Comparison of ENCODE assay signal across 20 cellular contexts in genomic region chr5:118327389-118327788, GRCh38.
A peak's percentile ranks its signal among the peaks of the same experiment; 100 is the strongest.
DNase-seq lines count a peak whose midpoint lies in the region; ATAC-seq, FAIRE-seq and TF ChIP-seq lines count a peak whose summit lies in the region.
"Had no signal": no experiment of that assay in that cellular context is flagged by ENCODE, and none has a peak within 500 bp of the region (broad histone marks: within the 10 kb centered on the region; RNA-seq: fewer than 3 reads in every experiment).

No MANE protein-coding gene starts in this region.

- 91% methylated on average over 3 of the region's 3 CpGs for WGBS in lung, 2 donors

- no peak for FAIRE-seq in bronchial epithelial cell (lab: Jason Lieb, UNC)
- FAIRE-seq: GM12891, GM18507, H1 had no signal

- H3K4me3 ChIP-seq in bronchial epithelial cell (ENCODE audit: low read depth, low read length) (no peak overlapping the region), lung (no peak overlapping the region), upper lobe of right lung (no peak overlapping the region)
- H3K4me3 ChIP-seq: GM23248 had no signal

- CTCF ChIA-PET in activated naive CD4-positive, alpha-beta T cell treated with anti-CD3 and anti-CD28 coated beads, Interleukin-2, amount 10 ng/mL, durations not matched to agents 7 days and 5 days (lab: Charles Lee): no interaction called here

- H3K4me1 ChIP-seq in lung (ENCODE audit: control insufficient read depth in 2 of 2, insufficient read depth in 2 of 2, low read length in 2 of 2): no peaks in the 10 kb centered on the region
- no peaks in the 10 kb centered on the region for H3K4me1 ChIP-seq in upper lobe of right lung

- H3K36me3 ChIP-seq in bronchial epithelial cell (ENCODE audit: control insufficient read depth, insufficient read depth, low read length) (no peaks in the 10 kb centered on the region), lung (ENCODE audit: control insufficient read depth in 2 of 2, insufficient read depth in 2 of 2, low read length in 2 of 2) (no peaks in the 10 kb centered on the region), upper lobe of right lung (no peaks in the 10 kb centered on the region)

- H3K36me3 Mint-ChIP-seq in activated naive CD4-positive, alpha-beta T cell treated with anti-CD3 and anti-CD28 coated beads, Interleukin-2, amount 10 ng/mL, durations not matched to agents 7 days and 5 days: no peaks in the 10 kb centered on the region
- H3K36me3 Mint-ChIP-seq: CD4-positive, alpha-beta memory T cell had no signal

- no peaks in the 10 kb centered on the region for H3K27me3 Mint-ChIP-seq in activated naive CD4-positive, alpha-beta T cell treated with anti-CD3 and anti-CD28 coated beads, Interleukin-2, amount 10 ng/mL, durations not matched to agents 7 days and 5 days

- peak; percentile 4 for DNase-seq in NCI-H460 (ENCODE audit: extremely low read depth, low read depth)
- peak; percentile 3 for DNase-seq in bronchial epithelial cell (ENCODE audit: low read depth)
- peak; percentile 33 for DNase-seq in lung (ENCODE audit: low spot score)
- no peak for DNase-seq in upper lobe of right lung
- no peak for DNase-seq in activated naive CD4-positive, alpha-beta T cell treated with anti-CD3 and anti-CD28 coated beads, Interleukin-2, amount 10 ng/mL, durations not matched to agents 7 days and 5 days
- DNase-seq in MV-4-11 (lab: John Stamatoyannopoulos, UW): no peak
- DNase-seq: C1 segment of cervical spinal cord, Calu3, COR-L47, DMS53, DMS79 treated with DMSO at 0.1 percent for 48 hours, GF-D8, GM23248, H7, HCEC 1CT had no signal

- H3K4me1 Mint-ChIP-seq in activated naive CD4-positive, alpha-beta T cell treated with anti-CD3 and anti-CD28 coated beads, Interleukin-2, amount 10 ng/mL, durations not matched to agents 7 days and 5 days: no peaks in the 10 kb centered on the region
- H3K4me1 Mint-ChIP-seq: CD4-positive, alpha-beta memory T cell had no signal

- TF ChIP-seq CTCF in bronchial epithelial cell (IDR thresholded peaks at IDR 0.05; ENCODE audit: insufficient read depth, low read length, severe bottlenecking) (no peak), lung (IDR thresholded peaks at IDR 0.05; ENCODE audit: control extremely low read depth, extremely low read depth) (no peak), upper lobe of right lung (IDR thresholded peaks at IDR 0.05) (no peak)

- H3K27ac ChIP-seq in lung (ENCODE audit: low read depth in 1 of 2, low read length in 1 of 2) (no peak overlapping the region), upper lobe of right lung (no peak overlapping the region)
- H3K27ac ChIP-seq: GM23248 had no signal

- intact Hi-C loops in upper lobe of right lung (cut with DNase I): no loop called here

- H3K9me3 Mint-ChIP-seq in activated naive CD4-positive, alpha-beta T cell treated with anti-CD3 and anti-CD28 coated beads, Interleukin-2, amount 10 ng/mL, durations not matched to agents 7 days and 5 days: peaks cover 7% of the 10 kb centered on the region

- no peak overlapping the region for H3K27ac Mint-ChIP-seq in activated naive CD4-positive, alpha-beta T cell treated with anti-CD3 and anti-CD28 coated beads, Interleukin-2, amount 10 ng/mL, durations not matched to agents 7 days and 5 days

- H3K9me3 ChIP-seq in lung (ENCODE audit: control insufficient read depth in 2 of 2, insufficient read depth in 1 of 2, low read length in 1 of 2): peaks cover 0 to 3% of the 10 kb centered on the region in 2 donors
- H3K9me3 ChIP-seq in upper lobe of right lung: no peaks in the 10 kb centered on the region

- H3K27me3 ChIP-seq in bronchial epithelial cell (ENCODE audit: control insufficient read depth, insufficient read depth, low read length) (no peaks in the 10 kb centered on the region), lung (ENCODE audit: control insufficient read depth, insufficient read depth) (no peaks in the 10 kb centered on the region), upper lobe of right lung (no peaks in the 10 kb centered on the region)

- H3K4me3 Mint-ChIP-seq in activated naive CD4-positive, alpha-beta T cell treated with anti-CD3 and anti-CD28 coated beads, Interleukin-2, amount 10 ng/mL, durations not matched to agents 7 days and 5 days: no peak overlapping the region
- H3K4me3 Mint-ChIP-seq: CD4-positive, alpha-beta memory T cell had no signal

- ATAC-seq in lung (ENCODE audit: insufficient read depth, low FRiP score) (peak; percentile 77), upper lobe of right lung (peak; percentile 28), GM18909 (IDR thresholded peaks at IDR 0.05; ENCODE audit: poor library complexity, unreplicated experiment) (no peak)

Comparison
In these comparisons a context has a peak if more than half of its experiments do, and no peak if none do; other contexts are left out.
1. DNase-seq: peak in NCI-H460 (single experiment), bronchial epithelial cell (single experiment) and lung (single experiment); none in upper lobe of right lung (single experiment), activated naive CD4-positive, alpha-beta T cell treated with anti-CD3 and anti-CD28 coated beads, Interleukin-2, amount 10 ng/mL, durations not matched to agents 7 days and 5 days (single experiment) and MV-4-11 (single experiment).